13 cellular contexts compared by ENCODE assay signal in the genomic region with DNA sequence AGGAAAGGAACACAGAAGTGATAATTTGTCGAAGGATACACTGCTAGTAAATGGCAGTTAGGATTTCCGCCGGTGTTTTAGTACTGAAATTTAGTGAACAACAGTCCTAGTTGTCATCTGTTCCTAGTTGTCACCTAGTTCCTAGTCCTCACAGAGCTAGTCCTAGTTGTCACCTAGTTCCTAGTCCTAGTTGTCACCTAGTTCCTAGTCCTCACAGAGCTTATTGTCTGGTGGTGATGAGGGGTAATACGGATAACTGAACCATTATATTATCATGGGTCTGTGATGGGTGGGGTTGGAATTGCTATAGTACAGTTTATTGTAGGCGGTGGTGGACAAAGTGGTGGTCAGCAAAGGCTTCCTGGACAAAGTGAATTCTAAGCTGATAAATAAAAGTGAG. TPM values are rescaled to one million over a fixed set of nuclear protein-coding genes. Genes with fewer than 3 reads are reported as not detected.
DNase-seq lines count a peak whose midpoint lies in the region; ATAC-seq, FAIRE-seq and TF ChIP-seq lines count a peak whose summit lies in the region.
"Had no signal": no experiment of that assay in that cellular context is flagged by ENCODE, and none has a peak within 500 bp of the region (broad histone marks: within the 10 kb centered on the region; RNA-seq: fewer than 3 reads in every experiment).

No MANE protein-coding gene starts in this region.

- ATAC-seq in DND-41 (ENCODE audit: insufficient read depth, low read depth), result no peak
- no peak for ATAC-seq in GM12878
- no peak for ATAC-seq in naive thymus-derived CD8-positive, alpha-beta T cell
- ATAC-seq in HG03045 (IDR thresholded peaks at IDR 0.05; ENCODE audit: unreplicated experiment), result no peak
- no peak for ATAC-seq in GM18867 (IDR thresholded peaks at IDR 0.05; ENCODE audit: unreplicated experiment)
- no peak for ATAC-seq in GM19463 (IDR thresholded peaks at IDR 0.05; ENCODE audit: unreplicated experiment)
- ATAC-seq: gastroesophageal sphincter had no signal

- H3K9ac ChIP-seq in DND-41 (ENCODE audit: low read depth, low read length) (peak overlapping the region; percentile 91; the same call in 1 of the 2 replicates), GM12878 (ENCODE audit: control insufficient read depth, insufficient read depth, low read length) (no peak overlapping the region)

- peak; percentile 7 for FAIRE-seq in GM12878 (lab: Jason Lieb, UNC)

- no peak for TF ChIP-seq RAD21 in GM12878 (IDR thresholded peaks at IDR 0.05; ENCODE audit: insufficient read depth, low read depth, low read length)

- H2AFZ ChIP-seq in DND-41 (ENCODE audit: low read depth, low read length) (no peak overlapping the region), GM12878 (ENCODE audit: control insufficient read depth, low read depth, low read length) (no peak overlapping the region)

- CTCF ChIA-PET in GM12878 (lab: Yijun Ruan, JAX), result interaction anchor here (0.7 to 1.1 kb wide), 2 partner anchors 262 to 314 kb away, joined by 3 to 5 read pairs; no protein-coding TSS in a partner anchor

- in situ Hi-C loops in GM12878 (cut with MboI), result no loop called here

- no peak for TF ChIP-seq CTCF in DND-41 (IDR thresholded peaks at IDR 0.05; ENCODE audit: borderline replicate concordance, extremely low read depth, low read length, poor library complexity, severe bottlenecking)
- TF ChIP-seq CTCF in GM12878 (IDR thresholded peaks at IDR 0.05 in 2 of 3, conservative IDR thresholded peaks at IDR 0.05 in 1 of 3; ENCODE audit: control insufficient read depth in 2 of 3, extremely low read depth in 1 of 3, insufficient read depth in 1 of 3, low read depth in 3 of 3, low read length in 3 of 3), result no peak

- TF ChIP-seq POLR2A in GM12878 (IDR thresholded peaks at IDR 0.05; ENCODE audit: low read depth, low read length), result no peak

- WGBS in GM12878 (ENCODE audit: insufficient coverage, insufficient replicate concordance, low lambda C conversion rate, missing lambda C conversion rate), result 98% methylated on average over 5 of the region's 5 CpGs

- H3K36me3 ChIP-seq in DND-41 (ENCODE audit: insufficient read depth, low read length), result peaks cover 39% of the 10 kb centered on the region
- H3K36me3 ChIP-seq in GM12878 (ENCODE audit: control insufficient read depth in 2 of 2, insufficient read depth in 2 of 2, low read length in 1 of 2), result peaks cover 0 to 5% of the 10 kb centered on the region in 2 experiments; a peak in 3 of 4 replicates

- H3K79me2 ChIP-seq in DND-41 (ENCODE audit: insufficient read depth, low read length), result peaks cover 51% of the 10 kb centered on the region
- peaks cover 24% of the 10 kb centered on the region for H3K79me2 ChIP-seq in GM12878 (ENCODE audit: control insufficient read depth, insufficient read depth, low read length)

- intact Hi-C loops in GM12878 (cut with micrococcal nuclease; ENCODE audit: unreplicated experiment), result loop anchor here (10.0 kb wide), 1 partner anchor 197 kb away; no protein-coding TSS in a partner anchor

- peaks cover 5% of the 10 kb centered on the region for H3K36me3 Mint-ChIP-seq in IgD-negative memory B cell
- peaks cover 0 to 33% (median 0%) of the 10 kb centered on the region in 3 donors for H3K36me3 Mint-ChIP-seq in naive thymus-derived CD8-positive, alpha-beta T cell

- H3K27ac ChIP-seq in DND-41 (ENCODE audit: low read length), result no peak overlapping the region
- no peak overlapping the region for H3K27ac ChIP-seq in GM12878 (ENCODE audit: control insufficient read depth, insufficient read depth)
- H3K27ac ChIP-seq: brain microvascular endothelial cell, HL-60 had no signal

- no peaks in the 10 kb centered on the region for H3K27me3 ChIP-seq in DND-41 (ENCODE audit: insufficient read depth, low read length, poor library complexity)
- H3K27me3 ChIP-seq in GM12878 (replicated peaks in 1 of 2; ENCODE audit: control insufficient read depth in 2 of 2, insufficient read depth in 2 of 2, low read length in 1 of 2), result no peaks in the 10 kb centered on the region
- H3K27me3 ChIP-seq: brain microvascular endothelial cell, gastroesophageal sphincter had no signal

- no peak overlapping the region for H3K27ac Mint-ChIP-seq in IgD-negative memory B cell
- H3K27ac Mint-ChIP-seq in naive thymus-derived CD8-positive, alpha-beta T cell, result peak overlapping the region in 8 of 10 donors; percentile 4 to 87 (median 32)

- no peak for DNase-seq in DND-41
- DNase-seq in GM12878 (ENCODE audit: low read depth, low spot score), result no peak
- DNase-seq in naive thymus-derived CD8-positive, alpha-beta T cell, result no peak
- no peak for DNase-seq in midbrain (lab: John Stamatoyannopoulos, UW)
- DNase-seq: activated CD4-positive, alpha-beta T cell treated with anti-CD3 and anti-CD28 coated beads for 1 hour; brain microvascular endothelial cell; stimulated activated CD4-positive, alpha-beta T cell treated with anti-CD3 and anti-CD28 coated beads, Interleukin-1b, Interleukin-23, amount 100 ng/mL, for 48 hours had no signal

- H3K27me3 Mint-ChIP-seq in IgD-negative memory B cell, result no peaks in the 10 kb centered on the region
- no peaks in the 10 kb centered on the region for H3K27me3 Mint-ChIP-seq in naive thymus-derived CD8-positive, alpha-beta T cell

- H3K4me3 ChIP-seq in DND-41 (ENCODE audit: low read depth in 1 of 2, low read length in 2 of 2) (peak overlapping the region in 1 of 2 experiments; percentile 88; a peak in 3 of 4 replicates), GM12878 (0 out of 2 replicates have a peak overlapping the region, but pooled peaks have one; percentile 46)

- POLR2A ChIA-PET in GM12878 (lab: Charles Lee), result no interaction called here
- POLR2A ChIA-PET in naive thymus-derived CD8-positive, alpha-beta T cell (lab: Charles Lee), result interaction anchor here (0.7 kb wide), 2 partner anchors 203 to 392 kb away, joined by 4 to 5 read pairs; no protein-coding TSS in a partner anchor

- H3K4me3 Mint-ChIP-seq in IgD-negative memory B cell, result peak overlapping the region in 3 of 4 donors; percentile 36 to 97 (median 70)
- H3K4me3 Mint-ChIP-seq in naive thymus-derived CD8-positive, alpha-beta T cell, result peak overlapping the region in 9 of 10 donors; percentile 42 to 100 (median 97)

- H4K20me1 ChIP-seq in DND-41 (ENCODE audit: insufficient read depth, low read length), result peaks cover 22% of the 10 kb centered on the region
- H4K20me1 ChIP-seq in GM12878 (ENCODE audit: control insufficient read depth, insufficient read depth), result no peaks in the 10 kb centered on the region

- RAD21 ChIA-PET in GM12878 (lab: Charles Lee; ENCODE audit: unreplicated experiment), result no interaction called here

- H3K9me3 Mint-ChIP-seq in IgD-negative memory B cell, result no peaks in the 10 kb centered on the region
- no peaks in the 10 kb centered on the region for H3K9me3 Mint-ChIP-seq in naive thymus-derived CD8-positive, alpha-beta T cell

- SMC1A ChIA-PET in GM12878 (lab: Charles Lee; ENCODE audit: uncharacterized antibody, unreplicated experiment), result interaction anchor here (1.1 kb wide), 1 partner anchor 314 kb away, joined by 4 read pairs; no protein-coding TSS in a partner anchor

- BruUV-seq in GM12878 (replicated peaks; lab: Mats Ljungman, UMichigan), result no TSS peak

- TF ChIP-seq EP300 in GM12878 (IDR thresholded peaks at IDR 0.05; ENCODE audit: borderline replicate concordance in 1 of 2, control insufficient read depth in 1 of 2, low read depth in 2 of 2, low read length in 2 of 2), result no peak

- H3K4me2 ChIP-seq in DND-41 (ENCODE audit: insufficient read depth, low read length) (peak overlapping the region; percentile 75), GM12878 (ENCODE audit: control insufficient read depth, insufficient read depth) (peak overlapping the region; percentile 58)

- no peaks in the 10 kb centered on the region for H3K9me3 ChIP-seq in DND-41 (ENCODE audit: insufficient read depth, low read length, severe bottlenecking)
- no peaks in the 10 kb centered on the region for H3K9me3 ChIP-seq in GM12878 (replicated peaks; ENCODE audit: control insufficient read depth, insufficient read depth, low read length)
- H3K9me3 ChIP-seq: gastroesophageal sphincter had no signal

- peaks cover 29 to 42% (median 30%) of the 10 kb centered on the region in 3 donors for H3K4me1 Mint-ChIP-seq in IgD-negative memory B cell
- H3K4me1 Mint-ChIP-seq in naive thymus-derived CD8-positive, alpha-beta T cell, result peaks cover 29 to 49% (median 46%) of the 10 kb centered on the region in 4 donors

- H3K4me1 ChIP-seq in DND-41 (ENCODE audit: insufficient read depth, low read length) (peaks cover 37% of the 10 kb centered on the region), GM12878 (ENCODE audit: control insufficient read depth, insufficient read depth, low read length) (peaks cover 3% of the 10 kb centered on the region; the same call in 1 of the 2 replicates)

RNA-seq across cellular contexts. Expression of a gene that starts 1.8 kb away (rescaled TPM):
- polyA plus RNA-seq in IgD-negative memory B cell (6.9 TPM), GM12878 (2011; rRNA removed) (14.4 and 23.2 TPM in 2 replicates), GM12878 (2014; fragmentation: Illumina TruSeq; extraction: Trizol) (14.1 and 19.4 TPM in 2 replicates), GM12878 (2014; fragmentation: Nextera tagmentation; extraction: Ambion mirVana) (1 to 10 TPM; 3.2 to 5.0 TPM), GM12878 (2014; rRNA removed) (7.1 and 9.1 TPM in 2 replicates), GM12878 (2016; fragmentation: Nextera tagmentation; extraction: Ambion mirVana) (1 to 10 TPM; 5.4 to 6.9 TPM)
- 56.4 and 56.6 TPM in 2 replicates for total RNA-seq in GM12878 (2013; cell fraction: nucleolus; rRNA removed)
- total RNA-seq in GM12878 (2014; rRNA removed) (8.8 and 11.7 TPM in 2 replicates), GM12878 (2014; rRNA removed; fragmentation: Illumina TruSeq; extraction: Trizol) (12.7 and 12.8 TPM in 2 replicates), GM12878 (2021) (7.6 and 10.5 TPM in 2 replicates)
- 3.3 TPM for polyA plus RNA-seq in GM12878 (2011; ENCODE audit: low read depth)
- 3.9 and 4.9 TPM in 2 replicates for polyA plus RNA-seq in GM12878 (2011; cell fraction: cytosol; rRNA removed)
- 11.5 and 13.9 TPM in 2 replicates for polyA plus RNA-seq in GM12878 (2011; cell fraction: nucleus; rRNA removed)
- 6.1 and 6.9 TPM in 2 replicates for polyA plus RNA-seq in GM12878 (2012)
- polyA minus RNA-seq in GM12878 (2011; rRNA and poly(A)+ RNA removed), result 5.9 and 6.9 TPM in 2 replicates
- polyA minus RNA-seq in GM12878 (2011; cell fraction: cytosol; rRNA and poly(A)+ RNA removed), result 1.7 and 2.4 TPM in 2 replicates
- 7.6 and 10.7 TPM in 2 replicates for polyA minus RNA-seq in GM12878 (2011; cell fraction: nucleus; rRNA and poly(A)+ RNA removed)
- 10 to 100 TPM; 29.2 TPM for total RNA-seq in naive thymus-derived CD8-positive, alpha-beta T cell
- 10 to 100 TPM in 1 of 3 donors, 1 to 10 TPM in 2; 9.1 to 13.7 (median 9.3) TPM for polyA plus RNA-seq in naive thymus-derived CD8-positive, alpha-beta T cell

RNA-seq across cellular contexts. Expression of a gene that starts 50.3 kb away (rescaled TPM):
- polyA plus RNA-seq in IgD-negative memory B cell (3.2 TPM), GM12878 (2011; rRNA removed) (0.01 TPM in 1 of 2 replicates, not detected in the other), GM12878 (2014; fragmentation: Illumina TruSeq; extraction: Trizol) (0.01 TPM in 1 of 2 replicates, not detected in the other), GM12878 (2014; fragmentation: Nextera tagmentation; extraction: Ambion mirVana) (not detected), GM12878 (2014; rRNA removed) (not detected in 2 replicates), GM12878 (2016; fragmentation: Nextera tagmentation; extraction: Ambion mirVana) (under 1 TPM; 0.07 to 0.23 TPM)
- not detected in 2 replicates for total RNA-seq in GM12878 (2013; cell fraction: nucleolus; rRNA removed)
- total RNA-seq in GM12878 (2014; rRNA removed) (under 0.01 TPM in 1 of 2 replicates, not detected in the other), GM12878 (2014; rRNA removed; fragmentation: Illumina TruSeq; extraction: Trizol) (not detected in 2 replicates), GM12878 (2021) (0.21 and 0.36 TPM in 2 replicates)
- not detected for polyA plus RNA-seq in GM12878 (2011; ENCODE audit: low read depth)
- polyA plus RNA-seq in GM12878 (2011; cell fraction: cytosol; rRNA removed), result under 0.01 TPM in 1 of 2 replicates, not detected in the other
- 0.07 TPM in 1 of 2 replicates, not detected in the other for polyA plus RNA-seq in GM12878 (2011; cell fraction: nucleus; rRNA removed)
- not detected in 2 replicates for polyA plus RNA-seq in GM12878 (2012)
- not detected in 2 replicates for polyA minus RNA-seq in GM12878 (2011; rRNA and poly(A)+ RNA removed)
- 0.10 TPM in 1 of 2 replicates, not detected in the other for polyA minus RNA-seq in GM12878 (2011; cell fraction: cytosol; rRNA and poly(A)+ RNA removed)
- under 0.01 TPM in 2 replicates for polyA minus RNA-seq in GM12878 (2011; cell fraction: nucleus; rRNA and poly(A)+ RNA removed)
- under 1 TPM; 0.47 to 0.60 TPM for total RNA-seq in naive thymus-derived CD8-positive, alpha-beta T cell
- not detected for polyA plus RNA-seq in naive thymus-derived CD8-positive, alpha-beta T cell

Comparison
In these comparisons a context has a peak if more than half of its experiments do, and no peak if none do; other contexts are left out.
1. H3K27ac Mint-ChIP-seq: peak in naive thymus-derived CD8-positive, alpha-beta T cell (8 of 10); none in IgD-negative memory B cell (0 of 3).